Comparison of ENCODE assay signal across 25 cellular contexts in genomic region chr14:69118313-69118712, GRCh38. TPM values are rescaled to one million over a fixed set of nuclear protein-coding genes. Genes with fewer than 3 reads are reported as not detected.
DNase-seq lines count a peak whose midpoint lies in the region; ATAC-seq and TF ChIP-seq lines count a peak whose summit lies in the region.
"Had no signal": no experiment of that assay in that cellular context is flagged by ENCODE, and none has a peak within 500 bp of the region (broad histone marks: within the 10 kb centered on the region; RNA-seq: fewer than 3 reads in every experiment).

No MANE protein-coding gene starts in this region.

- no peaks in the 10 kb centered on the region for H3K9me3 Mint-ChIP-seq in activated naive CD4-positive, alpha-beta T cell treated with anti-CD3 and anti-CD28 coated beads, Interleukin-2, amount 50 U/mL, for 24 hours
- no peaks in the 10 kb centered on the region for H3K9me3 Mint-ChIP-seq in CD4-positive, alpha-beta T cell
- H3K9me3 Mint-ChIP-seq in T-cell = no peaks in the 10 kb centered on the region
- no peaks in the 10 kb centered on the region for H3K9me3 Mint-ChIP-seq in naive thymus-derived CD8-positive, alpha-beta T cell
- H3K9me3 Mint-ChIP-seq: HFFc6, IgD-negative memory B cell had no signal

- H3K27me3 Mint-ChIP-seq in activated naive CD4-positive, alpha-beta T cell treated with anti-CD3 and anti-CD28 coated beads, Interleukin-2, amount 50 U/mL, for 24 hours = no peaks in the 10 kb centered on the region
- no peaks in the 10 kb centered on the region for H3K27me3 Mint-ChIP-seq in CD4-positive, alpha-beta T cell
- H3K27me3 Mint-ChIP-seq in T-cell = no peaks in the 10 kb centered on the region
- no peaks in the 10 kb centered on the region for H3K27me3 Mint-ChIP-seq in naive thymus-derived CD8-positive, alpha-beta T cell
- H3K27me3 Mint-ChIP-seq: IgD-negative memory B cell had no signal

- CTCF ChIA-PET in CD4-positive, alpha-beta T cell (lab: Charles Lee) = interaction anchor here (1.6 kb wide), 1 partner anchor 11 kb away, joined by 4 read pairs; no protein-coding TSS in a partner anchor
- CTCF ChIA-PET in T-cell (lab: Charles Lee) = interaction anchor here (0.5 to 2.5 kb wide), 3 partner anchors 10 to 16 kb away, joined by 4 to 12 read pairs (median 5); no protein-coding TSS in a partner anchor

- H3K4me1 Mint-ChIP-seq in activated naive CD4-positive, alpha-beta T cell treated with anti-CD3 and anti-CD28 coated beads, Interleukin-2, amount 50 U/mL, for 24 hours = peaks cover 69% of the 10 kb centered on the region
- H3K4me1 Mint-ChIP-seq in CD4-positive, alpha-beta T cell (ENCODE audit: low read depth) = peaks cover 69% of the 10 kb centered on the region
- peaks cover 55 to 70% (median 66%) of the 10 kb centered on the region in 3 donors for H3K4me1 Mint-ChIP-seq in T-cell
- H3K4me1 Mint-ChIP-seq in naive thymus-derived CD8-positive, alpha-beta T cell = peaks cover 30 to 59% (median 58%) of the 10 kb centered on the region in 4 donors

- intact Hi-C loops in CD4-positive, alpha-beta T cell (cut with DNase I, micrococcal nuclease) = loop anchor here in 1 of 2 experiments (5.0 kb wide), 1 partner anchor 34 kb away; the partner anchor contains the start of gene DCAF5
- intact Hi-C loops in mucosa of descending colon (cut with DNase I, micrococcal nuclease) = no loop called here

- peak overlapping the region; percentile 30 for H3K4me3 Mint-ChIP-seq in activated naive CD4-positive, alpha-beta T cell treated with anti-CD3 and anti-CD28 coated beads, Interleukin-2, amount 50 U/mL, for 24 hours
- peak overlapping the region; percentile 42 for H3K4me3 Mint-ChIP-seq in CD4-positive, alpha-beta T cell
- H3K4me3 Mint-ChIP-seq in T-cell = peak overlapping the region in 1 of 3 donors; percentile 59
- peak overlapping the region in 7 of 10 donors; percentile 13 to 62 (median 48) for H3K4me3 Mint-ChIP-seq in naive thymus-derived CD8-positive, alpha-beta T cell
- H3K4me3 Mint-ChIP-seq: HFFc6, IgD-negative memory B cell had no signal

- H3K27ac Mint-ChIP-seq in activated naive CD4-positive, alpha-beta T cell treated with anti-CD3 and anti-CD28 coated beads, Interleukin-2, amount 50 U/mL, for 24 hours = peak overlapping the region; percentile 84
- H3K27ac Mint-ChIP-seq in CD4-positive, alpha-beta T cell = peak overlapping the region; percentile 77
- H3K27ac Mint-ChIP-seq in T-cell = peak overlapping the region; percentile 82 to 83
- peak overlapping the region; percentile 57 to 94 (median 86) for H3K27ac Mint-ChIP-seq in naive thymus-derived CD8-positive, alpha-beta T cell
- H3K27ac Mint-ChIP-seq: HFFc6 had no signal

- POLR2A ChIA-PET in CD4-positive, alpha-beta T cell (lab: Charles Lee) = no interaction called here
- POLR2A ChIA-PET in T-cell (lab: Charles Lee) = interaction anchor here in 1 of 2 donors (0.7 kb wide), 1 partner anchor 15 kb away, joined by 3 read pairs; no protein-coding TSS in a partner anchor
- POLR2A ChIA-PET in naive thymus-derived CD8-positive, alpha-beta T cell (lab: Charles Lee) = no interaction called here

- no peaks in the 10 kb centered on the region for H3K36me3 ChIP-seq in mucosa of descending colon (ENCODE audit: low read depth)

- TF ChIP-seq CTCF in CD4-positive, alpha-beta T cell (IDR thresholded peaks at IDR 0.05) = no peak
- TF ChIP-seq CTCF in mucosa of descending colon (IDR thresholded peaks at IDR 0.05) = no peak

- no peaks in the 10 kb centered on the region for H3K9me3 ChIP-seq in CD4-positive, alpha-beta T cell (ENCODE audit: control insufficient read depth, low read length)
- no peaks in the 10 kb centered on the region for H3K9me3 ChIP-seq in mucosa of descending colon

- H3K4me1 ChIP-seq in mucosa of descending colon (ENCODE audit: low read depth) = no peaks in the 10 kb centered on the region

- H3K27me3 ChIP-seq in CD4-positive, alpha-beta T cell (ENCODE audit: control insufficient read depth, insufficient read depth, low read length) = no peaks in the 10 kb centered on the region

- H3K36me3 Mint-ChIP-seq in activated naive CD4-positive, alpha-beta T cell treated with anti-CD3 and anti-CD28 coated beads, Interleukin-2, amount 50 U/mL, for 24 hours = peaks cover 15% of the 10 kb centered on the region
- peaks cover 94% of the 10 kb centered on the region for H3K36me3 Mint-ChIP-seq in CD4-positive, alpha-beta T cell (ENCODE audit: low read depth)
- peaks cover 61% of the 10 kb centered on the region for H3K36me3 Mint-ChIP-seq in T-cell
- peaks cover 3 to 94% (median 13%) of the 10 kb centered on the region in 3 donors for H3K36me3 Mint-ChIP-seq in naive thymus-derived CD8-positive, alpha-beta T cell

- no peak for ATAC-seq in CD4-positive, alpha-beta T cell (ENCODE audit: poor library complexity)
- ATAC-seq in T-cell (replicated peaks in 1 of 4) (no peak), HG02642 (IDR thresholded peaks at IDR 0.05; ENCODE audit: poor library complexity, unreplicated experiment) (no peak), mucosa of descending colon (no peak)
- ATAC-seq in naive thymus-derived CD8-positive, alpha-beta T cell = no peak
- ATAC-seq: PC-3 had no signal

- no peak overlapping the region for H3K4me3 ChIP-seq in mucosa of descending colon

- H3K27ac ChIP-seq in CD4-positive, alpha-beta T cell (ENCODE audit: low read depth, low read length) = no peak overlapping the region
- H3K27ac ChIP-seq: C4-2B, HL-60, RWPE1 had no signal

- no peak for DNase-seq in activated naive CD4-positive, alpha-beta T cell treated with anti-CD3 and anti-CD28 coated beads, Interleukin-2, amount 50 U/mL, for 16 hours
- DNase-seq in CD4-positive, alpha-beta T cell = no peak
- DNase-seq in T-cell (no peak), mucosa of descending colon (no peak)
- no peak for DNase-seq in naive thymus-derived CD8-positive, alpha-beta T cell
- DNase-seq: ACHN, Calu3, GF-D8, H7, HFFc6, Kasumi-1, MM.1S, NCI-H1092, NCI-H1436 treated with DMSO at 0.1 percent for 48 hours, NCI-H2029, NCI-H345, NCI-H524 treated with DMSO at 0.1 percent for 48 hours, PC-3, SIG-M5 had no signal

RNA-seq across cellular contexts. Expression of gene DCAF5, which starts 34.6 kb away (rescaled TPM):
- 10 to 100 TPM; 60.9 to 61.5 TPM for total RNA-seq in CD4-positive, alpha-beta T cell
- total RNA-seq in T-cell = 10 to 100 TPM; 60.3 to 80.8 (median 64.2) TPM
- 10 to 100 TPM; 74.2 to 78.8 TPM for total RNA-seq in naive thymus-derived CD8-positive, alpha-beta T cell
- polyA plus RNA-seq in naive thymus-derived CD8-positive, alpha-beta T cell = 10 to 100 TPM; 73.1 to 87.2 (median 79.1) TPM
- total RNA-seq in mucosa of descending colon = 10 to 100 TPM; 36.4 to 71.4 (median 46.9) TPM
